ENCODE assay signal across 8 cellular contexts in the genomic region with DNA sequence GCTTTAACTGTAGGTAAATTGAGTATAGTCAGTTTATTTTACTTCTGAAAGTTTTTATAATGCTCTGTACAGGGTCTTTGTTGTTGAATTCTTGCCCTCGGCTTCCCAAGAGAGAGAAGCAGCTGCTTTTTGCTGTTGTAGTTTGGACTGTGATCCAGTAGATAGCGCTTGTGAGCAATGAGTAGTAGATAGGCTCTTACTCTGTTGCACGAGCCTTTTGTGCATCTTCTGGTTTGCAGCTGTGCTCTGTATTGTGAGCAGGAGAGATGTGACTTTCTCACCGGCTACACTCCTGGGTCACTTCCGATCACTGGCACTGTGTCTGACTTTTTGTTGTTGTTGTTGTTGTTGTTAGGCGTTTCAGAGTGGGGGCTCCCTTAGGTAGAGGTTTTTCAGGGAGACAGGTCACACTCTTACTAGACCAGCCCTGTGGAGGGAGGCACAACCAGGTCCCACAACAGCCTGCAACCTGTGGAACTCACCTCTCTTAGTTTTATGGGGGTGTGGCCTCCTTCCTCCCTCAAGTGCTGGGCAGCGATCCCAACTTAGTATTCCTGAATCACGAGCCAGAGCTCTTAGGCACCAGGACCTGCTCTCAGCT.
DNase-seq lines count a peak whose midpoint lies in the region; ATAC-seq and TF ChIP-seq lines count a peak whose summit lies in the region.

No MANE protein-coding gene starts in this region.

- no peaks in the 10 kb centered on the region for H3K9me3 ChIP-seq in SU-DHL-6 (ENCODE audit: insufficient read depth, low read length)
- no peaks in the 10 kb centered on the region for H3K9me3 ChIP-seq in esophagus squamous epithelium

- H3K27me3 ChIP-seq in SU-DHL-6 (ENCODE audit: low read length) (no peaks in the 10 kb centered on the region), esophagus squamous epithelium (no peaks in the 10 kb centered on the region)

- TF ChIP-seq CTCF in SU-DHL-6 (IDR thresholded peaks at IDR 0.05; ENCODE audit: insufficient read depth, low read length, poor library complexity, severe bottlenecking): peak; percentile 57
- no peak for TF ChIP-seq CTCF in esophagus squamous epithelium (IDR thresholded peaks at IDR 0.05)

- no peaks in the 10 kb centered on the region for H3F3A ChIP-seq in SU-DHL-6 (ENCODE audit: insufficient read depth)

- H4K20me1 ChIP-seq in SU-DHL-6 (ENCODE audit: low read depth, low read length): no peaks in the 10 kb centered on the region

- no peak overlapping the region for H3K4me3 ChIP-seq in SU-DHL-6 (ENCODE audit: insufficient read depth, low read length, poor library complexity, severe bottlenecking)
- no peak overlapping the region for H3K4me3 ChIP-seq in esophagus squamous epithelium

- no peaks in the 10 kb centered on the region for H3K4me1 Mint-ChIP-seq in effector memory CD8-positive, alpha-beta T cell (ENCODE audit: low read depth in 2 of 2)

- H3K9ac ChIP-seq in SU-DHL-6 (ENCODE audit: low read length): no peak overlapping the region

- H3K9me3 Mint-ChIP-seq in effector memory CD8-positive, alpha-beta T cell: peaks cover 2 to 25% of the 10 kb centered on the region in 2 donors

- 14 to 27% methylated on average over 3 to 6 of the region's 8 CpGs for WGBS in esophagus squamous epithelium, 2 donors

- no peak for TF ChIP-seq POLR2A in esophagus squamous epithelium (IDR thresholded peaks at IDR 0.05)

- no peak overlapping the region for H3K4me3 Mint-ChIP-seq in effector memory CD8-positive, alpha-beta T cell

- H3K27me3 Mint-ChIP-seq in effector memory CD8-positive, alpha-beta T cell: no peaks in the 10 kb centered on the region

- no peaks in the 10 kb centered on the region for H3K36me3 ChIP-seq in SU-DHL-6 (ENCODE audit: low read length)
- no peaks in the 10 kb centered on the region for H3K36me3 ChIP-seq in esophagus squamous epithelium

- intact Hi-C loops in esophagus squamous epithelium (cut with DNase I): no loop called here

- peak overlapping the region; percentile 55 for H2AFZ ChIP-seq in SU-DHL-6 (ENCODE audit: low read depth, low read length, severe bottlenecking)

- DNase-seq in G401 (ENCODE audit: low spot score) (peak; percentile 3), left lobe of liver (ENCODE audit: low spot score) (no peak), occipital lobe (lab: John Stamatoyannopoulos, UW) (no peak), esophagus squamous epithelium (lab: John Stamatoyannopoulos, UW) (no peak)
- DNase-seq in effector memory CD8-positive, alpha-beta T cell: no peak

- no peaks in the 10 kb centered on the region for H3K9me2 ChIP-seq in SU-DHL-6 (replicated peaks; ENCODE audit: insufficient read depth, low read length)

- H3K36me3 Mint-ChIP-seq in effector memory CD8-positive, alpha-beta T cell (ENCODE audit: insufficient read depth): no peaks in the 10 kb centered on the region

- H3K4me2 ChIP-seq in SU-DHL-6 (ENCODE audit: low read depth, low read length, poor library complexity, severe bottlenecking): no peak overlapping the region

- H3K27ac Mint-ChIP-seq in effector memory CD8-positive, alpha-beta T cell: no peak overlapping the region

- H3K4me1 ChIP-seq in esophagus squamous epithelium: no peaks in the 10 kb centered on the region

- ATAC-seq in GM21515 (IDR thresholded peaks at IDR 0.05; ENCODE audit: unreplicated experiment): peak; percentile 93
- peak; percentile 87 for ATAC-seq in HG03575 (IDR thresholded peaks at IDR 0.05; ENCODE audit: extremely low read depth, insufficient number of reproducible peaks, low FRiP score, unreplicated experiment)
- peak; percentile 59 for ATAC-seq in left lobe of liver
- no peak for ATAC-seq in effector memory CD8-positive, alpha-beta T cell (replicated peaks)

- no peaks in the 10 kb centered on the region for H3K79me2 ChIP-seq in SU-DHL-6 (ENCODE audit: insufficient read depth, low read length)

- in situ Hi-C loops in G401 (cut with HindIII; ENCODE audit: low sequenced_read_pairs): no loop called here

- no peak overlapping the region for H3K27ac ChIP-seq in SU-DHL-6 (ENCODE audit: low read depth, low read length)
- no peak overlapping the region for H3K27ac ChIP-seq in esophagus squamous epithelium
